ENCODE assay signal across 8 cellular contexts in genomic region chr20:63830821-63831593, GRCh38. TPM values are rescaled to one million over a fixed set of nuclear protein-coding genes. Genes with fewer than 3 reads are reported as not detected.
DNase-seq lines count a peak whose midpoint lies in the region; ATAC-seq and TF ChIP-seq lines count a peak whose summit lies in the region.

ZBTB46 (minus strand) TSS chr20:63831264; CDS start chr20:63790757, 40,507 bp downstream.

- 0 out of 2 replicates have a peak, but pooled peaks cover 3% of the 10 kb centered on the region for H3K79me2 ChIP-seq in HCT116 (ENCODE audit: insufficient read depth, low read length)

- H3K4me2 ChIP-seq in HCT116 (ENCODE audit: low read length) = peak within 1 kb of the TSS; percentile 88

- peak within 1 kb of the TSS; percentile 51; the same call in 1 of the 2 replicates for H3K27ac ChIP-seq in HCT116 (ENCODE audit: low read depth, low read length)
- peak within 1 kb of the TSS; percentile 59 to 88 for H3K27ac ChIP-seq in testis

- no CpG with 5 or more reads among the region's 152 CpGs for WGBS in lower leg skin, 2 donors
- WGBS in testis, 2 donors = 1% methylated on average over 17 of the region's 152 CpGs; no CpG with 5 or more reads in 1 of the 2 donors

- no TSS peak for BruUV-seq in HCT116 (replicated peaks; lab: Mats Ljungman, UMichigan)

- intact Hi-C loops in HCT116 (cut with micrococcal nuclease) = no loop called here
- intact Hi-C loops in lower leg skin (cut with DNase I; ENCODE audit: low total_unique reads) = no loop called here
- intact Hi-C loops in testis (cut with DNase I; ENCODE audit: low total_unique reads) = no loop called here

- H3K4me3 ChIP-seq in HCT116 (replicated peaks in 1 of 2; ENCODE audit: low read depth in 1 of 2, low read length in 2 of 2) (peak within 1 kb of the TSS; percentile 38 to 59), lower leg skin (ENCODE audit: low read depth, poor library complexity, severe bottlenecking) (peak within 1 kb of the TSS; percentile 62), testis (peak within 1 kb of the TSS; percentile 62 to 72)

- peak; percentile 49 for ATAC-seq in HCT116

- POLR2A ChIA-PET in HCT116 (lab: Charles Lee) = no interaction called here

- H3K27me3 ChIP-seq in HCT116 (ENCODE audit: insufficient read depth, low read length) (no peaks in the 10 kb centered on the region), testis (no peaks in the 10 kb centered on the region)

- H3K4me1 ChIP-seq in HCT116 (ENCODE audit: control insufficient read depth in 1 of 2, insufficient read depth in 2 of 2, low read length in 2 of 2) = peaks cover 19 to 49% of the 10 kb centered on the region in 2 experiments
- H3K4me1 ChIP-seq in testis = peaks cover 20% of the 10 kb centered on the region

- TF ChIP-seq POLR2A in HCT116 (IDR thresholded peaks at IDR 0.05; ENCODE audit: borderline replicate concordance, extremely low read depth, insufficient read depth, insufficient read length) (no peak), lower leg skin (IDR thresholded peaks at IDR 0.05) (no peak), testis (IDR thresholded peaks at IDR 0.05) (no peak)

- TF ChIP-seq RAD21 in HCT116 (IDR thresholded peaks at IDR 0.05; ENCODE audit: low read depth) = no peak

- no peaks in the 10 kb centered on the region for H3K36me3 ChIP-seq in HCT116 (ENCODE audit: control insufficient read depth in 1 of 2, insufficient read depth in 2 of 2, low read length in 2 of 2)
- no peaks in the 10 kb centered on the region for H3K36me3 ChIP-seq in testis (ENCODE audit: low read depth, missing control alignments)

- H4K20me1 ChIP-seq in HCT116 (ENCODE audit: insufficient read depth) = no peaks in the 10 kb centered on the region

- no peaks in the 10 kb centered on the region for H3K9me2 ChIP-seq in HCT116 (ENCODE audit: insufficient read depth)

- DNase-seq in DMS53 (lab: John Stamatoyannopoulos, UW) = peak; percentile 78
- DNase-seq in DMS53 treated with DMSO at 0.1 percent for 48 hours (lab: John Stamatoyannopoulos, UW; ENCODE audit: unreplicated experiment) = no peak
- DNase-seq in HCT116 (ENCODE audit: low read depth, low spot score) = no peak
- peak; percentile 19 for DNase-seq in OCI-M1 (lab: John Stamatoyannopoulos, UW)
- DNase-seq in dermis blood vessel endothelial cell = peak; percentile 66
- no peak for DNase-seq in lower leg skin (ENCODE audit: low spot score in 2 of 2)
- peak; percentile 58 for DNase-seq in testis
- no peak for DNase-seq in cerebellar nuclear complex (lab: John Stamatoyannopoulos, UW)

- no peak within 1 kb of the TSS for H2AFZ ChIP-seq in HCT116 (ENCODE audit: low read depth, low read length, poor library complexity, severe bottlenecking)

- CTCF ChIA-PET in HCT116 (lab: Charles Lee) = no interaction called here

- TF ChIP-seq CTCF in HCT116 (IDR thresholded peaks at IDR 0.05 in 2 of 3, conservative IDR thresholded peaks at IDR 0.05 in 1 of 3; ENCODE audit: borderline replicate concordance in 1 of 3, insufficient read depth in 1 of 3, low read depth in 2 of 3, low read length in 2 of 3) (no peak), lower leg skin (IDR thresholded peaks at IDR 0.05) (no peak), testis (IDR thresholded peaks at IDR 0.05) (no peak)

- no peaks in the 10 kb centered on the region for H3K9me3 ChIP-seq in HCT116 (ENCODE audit: control insufficient read depth in 1 of 2, insufficient read depth in 1 of 2, low read depth in 1 of 2, low read length in 2 of 2)
- no peaks in the 10 kb centered on the region for H3K9me3 ChIP-seq in testis

- RAD21 ChIA-PET in HCT116 (lab: Charles Lee; ENCODE audit: low non-redundant PET in 1 of 2, low total read pairs in 2 of 2, uncharacterized antibody in 2 of 2, unreplicated experiment in 2 of 2) = no interaction called here

- H3K9ac ChIP-seq in HCT116 (ENCODE audit: low read length) = peak within 1 kb of the TSS; percentile 45

TF ChIP-seq in HCT116, 20 proteins besides CTCF, POLR2A, EP300 and RAD21:
- TF ChIP-seq POLR2AphosphoS5 (IDR thresholded peaks at IDR 0.05; ENCODE audit: low read depth, low read length) (no peak), TCF7L2 (IDR thresholded peaks at IDR 0.05; ENCODE audit: borderline replicate concordance, extremely low read depth, insufficient read depth, insufficient read length) (no peak), CEBPB (IDR thresholded peaks at IDR 0.05; ENCODE audit: low read depth) (no peak), ELF1 (IDR thresholded peaks at IDR 0.05; ENCODE audit: borderline replicate concordance, low read depth) (no peak), ZNF274 (IDR thresholded peaks at IDR 0.05; ENCODE audit: low read depth, low read length) (no peak)

RNA-seq across cellular contexts. Expression of gene ZBTB46, which starts in this region (rescaled TPM):
- total RNA-seq in HCT116 (2021; ENCODE audit: unreplicated experiment) = 10.7 TPM
- polyA plus RNA-seq in HCT116 (2012) = 4.1 and 4.8 TPM in 2 replicates
- 41.2 and 67.4 TPM in 2 replicates for total RNA-seq in dermis blood vessel endothelial cell
- total RNA-seq in lower leg skin = 1 to 10 TPM; 1.2 to 6.7 (median 5.7) TPM
- 10 to 100 TPM; 12.5 to 15.4 TPM for total RNA-seq in testis
- polyA plus RNA-seq in testis (ENCODE audit: insufficient read depth, low read depth, low replicate concordance) = 5.2 TPM

Comparison
In these comparisons a context has a peak if more than half of its experiments do, and no peak if none do; other contexts are left out.
1. DNase-seq: peak in DMS53 (single experiment), OCI-M1 (single experiment), dermis blood vessel endothelial cell (single experiment) and testis (single experiment); none in DMS53 treated with DMSO at 0.1 percent for 48 hours (single experiment), HCT116 (single experiment), lower leg skin (0 of 2) and cerebellar nuclear complex (0 of 2).
2. Peak in every context shown above with its lines, with median percentiles within 50 percentile points of each other: H3K4me3 ChIP-seq.